ENCODE assay signal across 8 cellular contexts in the genomic region with DNA sequence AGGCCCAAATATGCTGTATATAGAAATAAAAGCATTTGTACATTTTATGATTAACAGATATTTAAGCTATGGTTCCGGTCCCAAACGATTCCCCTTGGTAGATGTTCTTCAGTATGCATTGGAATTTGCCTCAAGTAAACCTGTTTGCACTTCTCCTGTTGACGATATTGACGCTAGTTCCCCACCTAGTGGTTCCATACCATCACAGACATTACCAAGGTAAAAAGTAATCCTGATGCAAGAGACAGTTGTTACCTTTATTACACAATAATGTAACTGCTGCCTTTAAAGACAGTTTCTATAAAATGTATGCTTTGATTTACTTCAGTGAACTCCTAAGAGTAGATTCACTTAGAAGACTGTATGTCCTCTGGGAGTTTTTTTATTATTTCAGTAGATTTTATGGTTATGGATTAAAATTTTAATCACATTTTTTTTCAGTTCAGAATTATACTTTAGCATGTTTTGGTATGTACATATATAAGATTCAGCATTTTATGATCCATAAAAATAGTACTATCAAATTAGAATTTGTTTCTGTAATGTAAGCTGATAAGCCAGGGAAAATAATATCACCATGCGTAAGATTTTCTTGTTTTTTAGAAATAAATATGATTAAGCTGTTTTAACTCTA.
DNase-seq lines count a peak whose midpoint lies in the region; ATAC-seq and TF ChIP-seq lines count a peak whose summit lies in the region.

No MANE protein-coding gene starts in this region.

- H3K27me3 ChIP-seq in CD8-positive, alpha-beta memory T cell (ENCODE audit: insufficient read depth, low read length, poor library complexity, severe bottlenecking) = no peaks in the 10 kb centered on the region

- DNase-seq in CD8-positive, alpha-beta memory T cell = peak in 2 of 5 donors; percentile 17 to 36
- peak; percentile 3 for DNase-seq in T follicular helper cell (ENCODE audit: low read depth)
- DNase-seq in fibroblast of mammary gland (ENCODE audit: low read depth) = peak; percentile 64
- DNase-seq in osteocyte (ENCODE audit: extremely low spot score, unreplicated experiment) = no peak
- DNase-seq in NK-92 (lab: John Stamatoyannopoulos, UW; ENCODE audit: unreplicated experiment) = no peak
- no peak for DNase-seq in nucleus accumbens (lab: John Stamatoyannopoulos, UW)

- TF ChIP-seq CTCF in fibroblast of mammary gland (conservative IDR thresholded peaks at IDR 0.05; ENCODE audit: control insufficient read depth, insufficient read depth, low read depth, low read length) = peak; percentile 66
- peak; percentile 60 for TF ChIP-seq CTCF in osteocyte (IDR thresholded peaks at IDR 0.05)

- no peak overlapping the region for H3K4me3 ChIP-seq in CD8-positive, alpha-beta memory T cell (ENCODE audit: low read length)
- H3K4me3 ChIP-seq in fibroblast of mammary gland (ENCODE audit: control insufficient read depth, low read depth, low read length) = no peak overlapping the region

- peaks cover 20% of the 10 kb centered on the region for H3K36me3 ChIP-seq in CD8-positive, alpha-beta memory T cell (ENCODE audit: insufficient read depth, low read length)

- H3K4me1 ChIP-seq in CD8-positive, alpha-beta memory T cell (ENCODE audit: insufficient read depth, low read length) = peaks cover 30% of the 10 kb centered on the region

- H3K27ac Mint-ChIP-seq in CD8-positive, alpha-beta memory T cell = peak overlapping the region in 5 of 8 donors; percentile 2 to 34 (median 24)
- H3K27ac Mint-ChIP-seq in osteocyte (ENCODE audit: unreplicated experiment) = no peak overlapping the region

- POLR2A ChIA-PET in CD8-positive, alpha-beta memory T cell (lab: Charles Lee) = interaction anchor here (1.3 kb wide), 1 partner anchor 94 kb away, joined by 4 read pairs; no protein-coding TSS in a partner anchor

- no peaks in the 10 kb centered on the region for H3K27me3 Mint-ChIP-seq in CD8-positive, alpha-beta memory T cell
- no peaks in the 10 kb centered on the region for H3K27me3 Mint-ChIP-seq in osteocyte (ENCODE audit: unreplicated experiment)

- H3K9me3 Mint-ChIP-seq in CD8-positive, alpha-beta memory T cell = no peaks in the 10 kb centered on the region
- H3K9me3 Mint-ChIP-seq in osteocyte (ENCODE audit: unreplicated experiment) = no peaks in the 10 kb centered on the region

- peaks cover 0 to 53% (median 14%) of the 10 kb centered on the region in 3 donors for H3K36me3 Mint-ChIP-seq in CD8-positive, alpha-beta memory T cell
- peaks cover 17% of the 10 kb centered on the region for H3K36me3 Mint-ChIP-seq in osteocyte (ENCODE audit: unreplicated experiment)

- H3K4me3 Mint-ChIP-seq in CD8-positive, alpha-beta memory T cell = no peak overlapping the region
- H3K4me3 Mint-ChIP-seq in osteocyte (ENCODE audit: unreplicated experiment) = no peak overlapping the region

- CTCF ChIA-PET in CD8-positive, alpha-beta memory T cell (lab: Charles Lee) = interaction anchor here (0.7 to 2.1 kb wide), 5 partner anchors 8 to 344 kb away, joined by 3 to 7 read pairs (median 3); no protein-coding TSS in a partner anchor

- peak; percentile 76 for ATAC-seq in GM18511 (IDR thresholded peaks at IDR 0.05; ENCODE audit: unreplicated experiment)
- ATAC-seq in HG03442 (IDR thresholded peaks at IDR 0.05; ENCODE audit: unreplicated experiment) = peak; percentile 74

- no peaks in the 10 kb centered on the region for H3K9me3 ChIP-seq in CD8-positive, alpha-beta memory T cell (ENCODE audit: low read length)

- peaks cover 52 to 79% (median 65%) of the 10 kb centered on the region in 3 donors for H3K4me1 Mint-ChIP-seq in CD8-positive, alpha-beta memory T cell
- H3K4me1 Mint-ChIP-seq in osteocyte (ENCODE audit: unreplicated experiment) = peaks cover 11% of the 10 kb centered on the region

- H3K27ac ChIP-seq in CD8-positive, alpha-beta memory T cell (ENCODE audit: low read depth, low read length) = no peak overlapping the region

Comparison
In these comparisons a context has a peak if more than half of its experiments do, and no peak if none do; other contexts are left out.
1. DNase-seq: peak in T follicular helper cell (single experiment) and fibroblast of mammary gland (single experiment); none in osteocyte (single experiment), NK-92 (single experiment) and nucleus accumbens (0 of 56).